ENCODE assay signal across 30 cellular contexts in the genomic region with DNA sequence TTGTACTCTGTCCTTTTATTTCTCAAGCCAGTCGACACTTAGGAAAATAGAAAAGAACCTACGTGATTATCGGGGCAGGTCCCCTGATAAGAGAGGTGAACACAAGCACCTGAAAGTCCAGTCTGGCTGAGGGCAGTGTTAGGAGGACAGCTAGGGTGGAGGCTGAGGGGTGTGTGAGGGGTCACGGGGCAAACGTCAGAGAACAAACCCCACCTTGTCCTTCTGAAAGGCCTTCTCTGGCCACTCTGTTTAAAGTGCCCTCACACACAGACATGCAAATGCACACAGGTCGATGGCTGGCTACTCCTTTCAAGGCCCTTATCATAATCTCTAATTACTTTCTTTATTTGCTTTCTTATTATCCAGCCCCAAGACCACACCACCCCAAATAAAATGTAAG.
"Had no signal": no experiment of that assay in that cellular context is flagged by ENCODE, and none has a peak within 500 bp of the region (broad histone marks: within the 10 kb centered on the region; RNA-seq: fewer than 3 reads in every experiment).

No MANE protein-coding gene starts in this region.

- H3K4me3 Mint-ChIP-seq: activated CD4-positive, alpha-beta T cell treated with anti-CD3 and anti-CD28 coated beads, Interleukin-2, amount 10 ng/mL, durations not matched to agents 24 days and 14 days; activated CD8-positive, alpha-beta T cell treated with anti-CD3 and anti-CD28 coated beads for 36 hours; activated naive CD4-positive, alpha-beta T cell treated with anti-CD3 and anti-CD28 coated beads, Interleukin-2, amount 50 U/mL, for 24 hours; activated T-cell treated with anti-CD3 and anti-CD28 coated beads, Interleukin-2, amount 50 U/mL, for 24 hours; brain had no signal

- H3K27ac Mint-ChIP-seq: activated CD4-positive, alpha-beta T cell treated with anti-CD3 and anti-CD28 coated beads, Interleukin-2, amount 10 ng/mL, durations not matched to agents 24 days and 14 days; activated CD8-positive, alpha-beta T cell treated with anti-CD3 and anti-CD28 coated beads for 36 hours; activated T-cell treated with anti-CD3 and anti-CD28 coated beads, Interleukin-2, amount 50 U/mL, for 24 hours; activated T-helper 2 cell treated with anti-CD3 and anti-CD28 coated beads, Interferon-gamma antibody, Interleukin-2, Interleukin-4, amounts not matched to agents 10 μg/mL and 5 μg/mL and 100 μg/mL, durations not matched to agents 14 hours and 24 hours and 36 hours; brain had no signal

- DNase-seq: activated CD4-positive, alpha-beta T cell treated with anti-CD3 and anti-CD28 coated beads, Interleukin-2, amount 10 ng/mL, durations not matched to agents 24 days and 14 days; activated CD4-positive, alpha-beta T cell treated with anti-CD3 and anti-CD28 coated beads, Interleukin-2, amount 50 U/mL, for 4 hours; activated CD8-positive, alpha-beta T cell treated with anti-CD3 and anti-CD28 coated beads for 36 hours; activated gamma-delta T cell; activated naive CD4-positive, alpha-beta T cell treated with Interleukin-2 at 50 U/mL for 16 hours; activated T-cell treated with anti-CD3 and anti-CD28 coated beads, Interleukin-2, amount 50 U/mL, for 24 hours; adrenal gland; caudate nucleus; cerebellar nuclear complex; Kasumi-1; MG63; NCI-H1048; NCI-H1105 treated with DMSO at 0.1 percent for 48 hours; NCI-H1436; NCI-H1694; NCI-H1930; NCI-H2081 treated with DMSO at 0.1 percent for 48 hours; NCI-H226; NCI-H446 treated with DMSO at 0.1 percent for 48 hours; NCI-H524; NCI-H69; SHP77; SJCRH30; T1000; WERI-Rb-1 had no signal

- H3K27ac ChIP-seq: adrenal gland, SJCRH30, SK-N-MC, WERI-Rb-1 had no signal

- H3K36me3 Mint-ChIP-seq: brain had no signal

- H3K36me3 ChIP-seq: adrenal gland, MG63, SJCRH30, WERI-Rb-1 had no signal

- H3K4me3 ChIP-seq: adrenal gland, MG63, SJCRH30, SK-N-MC had no signal

- H3K4me1 ChIP-seq: adrenal gland had no signal

- H3K9me3 Mint-ChIP-seq: activated CD4-positive, alpha-beta T cell treated with anti-CD3 and anti-CD28 coated beads, Interleukin-2, amount 10 ng/mL, durations not matched to agents 24 days and 14 days; activated CD8-positive, alpha-beta T cell treated with anti-CD3 and anti-CD28 coated beads for 36 hours; activated naive CD4-positive, alpha-beta T cell treated with anti-CD3 and anti-CD28 coated beads, Interleukin-2, amount 50 U/mL, for 24 hours; activated T-cell treated with anti-CD3 and anti-CD28 coated beads, Interleukin-2, amount 50 U/mL, for 24 hours; activated T-helper 2 cell treated with anti-CD3 and anti-CD28 coated beads, Interferon-gamma antibody, Interleukin-2, Interleukin-4, amounts not matched to agents 10 μg/mL and 5 μg/mL and 100 μg/mL, durations not matched to agents 14 hours and 24 hours and 36 hours had no signal

- H3K9me3 ChIP-seq: adrenal gland, MG63 had no signal

- H3K27me3 ChIP-seq: MG63, SJCRH30 had no signal

- H3K4me1 Mint-ChIP-seq: activated naive CD4-positive, alpha-beta T cell treated with anti-CD3 and anti-CD28 coated beads, Interleukin-2, amount 50 U/mL, for 24 hours had no signal

- ATAC-seq: activated CD8-positive, alpha-beta T cell treated with anti-CD3 and anti-CD28 coated beads for 36 hours; Panc1 had no signal
